Comparison of ENCODE assay signal across 1 cellular context in genomic region chr6:139367810-139368321, GRCh38.
TF ChIP-seq lines count a peak whose summit lies in the region.

No MANE protein-coding gene starts in this region.

TF ChIP-seq in liver, 16 proteins besides CTCF, POLR2A, EP300 and RAD21 (continued from another document):
- TF ChIP-seq REST (IDR thresholded peaks at IDR 0.05) (no peak), GABPA (IDR thresholded peaks at IDR 0.05 in 1 of 2, conservative IDR thresholded peaks at IDR 0.05 in 1 of 2) (no peak), JUND (IDR thresholded peaks at IDR 0.05) (no peak), SP1 (IDR thresholded peaks at IDR 0.05) (no peak), FOXA2 (IDR thresholded peaks at IDR 0.05) (no peak), ZBTB33 (IDR thresholded peaks at IDR 0.05) (no peak), RXRA (IDR thresholded peaks at IDR 0.05) (no peak), NR2F2 (IDR thresholded peaks at IDR 0.05) (no peak), TAF1 (conservative IDR thresholded peaks at IDR 0.05) (no peak), HNF4A (conservative IDR thresholded peaks at IDR 0.05) (no peak), YY1 (IDR thresholded peaks at IDR 0.05) (no peak), MAX (IDR thresholded peaks at IDR 0.05) (no peak)
TF ChIP-seq in liver: peak in this region for 0.
